In genomic region chr13:37615271-37615670, GRCh38 we compare ENCODE assay signal across 25 cellular contexts. TPM values are rescaled to one million over a fixed set of nuclear protein-coding genes. Genes with fewer than 3 reads are reported as not detected.
"Had no signal": no experiment of that assay in that cellular context is flagged by ENCODE, and none has a peak within 500 bp of the region (broad histone marks: within the 10 kb centered on the region; RNA-seq: fewer than 3 reads in every experiment).

No MANE protein-coding gene starts in this region.

- FAIRE-seq: colon, endothelial cell of umbilical vein, pancreas had no signal

- H3K36me3 ChIP-seq: esophagus muscularis mucosa, gastrocnemius medialis, neutrophil, pancreas, right atrium auricular region, upper lobe of left lung had no signal

- H3K4me3 ChIP-seq: esophagus muscularis mucosa, gastrocnemius medialis, pancreas, psoas muscle, right atrium auricular region, upper lobe of left lung had no signal

- H3K27me3 ChIP-seq: esophagus muscularis mucosa, gastrocnemius medialis, neutrophil, pancreas, right atrium auricular region, upper lobe of left lung had no signal

- H3K27ac ChIP-seq: esophagus muscularis mucosa, gastrocnemius medialis, neutrophil, pancreas, psoas muscle, right atrium auricular region, upper lobe of left lung had no signal

- H3K4me1 ChIP-seq: gastrocnemius medialis, pancreas, psoas muscle, right atrium auricular region had no signal

- H3K9me3 ChIP-seq: esophagus muscularis mucosa, gastrocnemius medialis, neutrophil, pancreas, psoas muscle, right atrium auricular region, upper lobe of left lung had no signal

- DNase-seq: activated CD4-positive, alpha-beta T cell treated with anti-CD3 and anti-CD28 coated beads, Interleukin-2, amount 10 ng/mL, durations not matched to agents 7 days and 5 days; activated CD4-positive, CD25-positive, alpha-beta regulatory T cell treated with anti-CD3 and anti-CD28 coated beads, Interleukin-2, amount 50 U/mL, for 72 hours; activated CD8-positive, alpha-beta memory T cell treated with anti-CD3 and anti-CD28 coated beads, Interleukin-2, amount 10 ng/mL, durations not matched to agents 7 days and 5 days; activated CD8-positive, alpha-beta T cell treated with anti-CD3 and anti-CD28 coated beads for 36 hours; activated gamma-delta T cell; activated naive CD4-positive, alpha-beta T cell treated with anti-CD3 and anti-CD28 coated beads, Interleukin-2, amount 50 U/mL, for 16 hours; anterior cingulate cortex; effector memory CD8-positive, alpha-beta T cell; gastrocnemius medialis; head of caudate nucleus; hypothalamus; left ventricle myocardium superior; pancreas; psoas muscle; stimulated activated CD4-positive, alpha-beta T cell treated with anti-CD3 and anti-CD28 coated beads, Interleukin-12 subunit alpha, Interleukin-12 subunit beta, amount 100 ng/mL, for 4 hours; stimulated activated CD4-positive, alpha-beta T cell treated with anti-CD3 and anti-CD28 coated beads, Interleukin-4, amount 100 ng/mL, for 4 hours; stimulated activated naive CD8-positive, alpha-beta T cell treated with anti-CD3 and anti-CD28 coated beads, Interleukin-15, Interleukin-2, amounts not matched to agents 100 U/mL and 50 U/mL, for 24 hours; upper lobe of left lung had no signal

RNA-seq across cellular contexts. Expression of gene POSTN, which starts 16.7 kb away (rescaled TPM):
- total RNA-seq: activated CD4-positive, alpha-beta T cell treated with anti-CD3 and anti-CD28 coated beads, Interleukin-2, amount 10 ng/mL, durations not matched to agents 7 days and 5 days; activated CD8-positive, alpha-beta memory T cell treated with anti-CD3 and anti-CD28 coated beads, Interleukin-2, amount 10 ng/mL, durations not matched to agents 7 days and 5 days; activated CD8-positive, alpha-beta T cell treated with anti-CD3 and anti-CD28 coated beads for 36 hours; activated T-helper 1 cell treated with anti-CD3 and anti-CD28 coated beads, Interleukin-12 subunit alpha, Interleukin-12 subunit beta, Interleukin-2, Interleukin-4 antibody, amounts not matched to agents 30 ng/mL and 10 ng/mL and 1 ng/mL, durations not matched to agents 14 hours and 24 hours and 36 hours; T-helper 2 cell treated with Interferon-gamma antibody and Interleukin-4, amounts not matched to agents 100 ng/mL and 5 ng/mL, for 36 hours had no signal
